32 cellular contexts compared by ENCODE assay signal in the genomic region with DNA sequence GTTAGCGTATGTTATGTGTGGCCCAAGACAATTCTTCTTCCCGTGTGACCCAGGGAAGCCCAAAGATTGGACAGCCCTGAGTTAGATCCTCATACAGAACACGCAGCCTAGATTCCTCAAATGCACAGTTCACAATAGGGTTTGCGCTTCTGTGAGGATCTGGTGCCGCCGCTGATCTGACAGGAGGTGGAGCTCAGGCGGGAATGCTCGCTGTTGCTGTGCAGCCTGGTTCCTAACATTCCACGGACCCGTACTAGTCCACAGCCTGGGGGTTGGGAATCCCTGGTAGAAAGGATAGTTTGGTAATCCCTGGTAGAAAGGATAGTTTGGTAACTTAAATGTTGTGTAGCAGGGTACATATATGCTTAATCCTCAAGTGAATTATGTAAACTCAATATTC.
"Had no signal": no experiment of that assay in that cellular context is flagged by ENCODE, and none has a peak within 500 bp of the region (broad histone marks: within the 10 kb centered on the region; RNA-seq: fewer than 3 reads in every experiment).

No MANE protein-coding gene starts in this region.

- FAIRE-seq: colon had no signal

- H3K36me3 ChIP-seq: adrenal gland, gastrocnemius medialis, WERI-Rb-1 had no signal

- H3K9me3 ChIP-seq: adrenal gland, body of pancreas, esophagus muscularis mucosa, gastrocnemius medialis had no signal

- H3K4me1 ChIP-seq: adrenal gland, esophagus muscularis mucosa, foreskin keratinocyte had no signal

- DNase-seq: activated B cell treated with CpG ODN at 0.5 μM for 24 hours; activated CD4-positive, alpha-beta memory T cell treated with anti-CD3 and anti-CD28 coated beads for 36 hours; activated CD4-positive, alpha-beta T cell treated with anti-CD3 and anti-CD28 coated beads for 36 hours; activated CD4-positive, alpha-beta T cell treated with anti-CD3 and anti-CD28 coated beads, Interleukin-2, amount 10 ng/mL, durations not matched to agents 24 days and 14 days; activated CD4-positive, CD25-positive, alpha-beta regulatory T cell treated with anti-CD3 and anti-CD28 coated beads, Interleukin-2, amount 50 U/mL, for 72 hours; activated CD8-positive, alpha-beta memory T cell treated with anti-CD3 and anti-CD28 coated beads, Interleukin-2, amount 10 ng/mL, durations not matched to agents 7 days and 5 days; activated CD8-positive, alpha-beta memory T cell treated with anti-CD3 and anti-CD28 coated beads, Interleukin-2, amount 50 U/mL, for 4 hours; activated CD8-positive, alpha-beta T cell treated with anti-CD3 and anti-CD28 coated beads, Interleukin-2, amount 10 ng/mL, durations not matched to agents 7 days and 5 days; activated effector memory CD4-positive, alpha-beta T cell treated with anti-CD3 and anti-CD28 coated beads, Interleukin-2, amount 50 U/mL, for 16 hours; activated naive CD4-positive, alpha-beta T cell treated with anti-CD3 and anti-CD28 coated beads for 36 hours; activated naive CD8-positive, alpha-beta T cell treated with anti-CD3 and anti-CD28 coated beads for 36 hours; activated naive CD8-positive, alpha-beta T cell treated with anti-CD3 and anti-CD28 coated beads, Interleukin-2, amount 50 U/mL, for 24 hours; activated T-cell treated with anti-CD3 and anti-CD28 coated beads, Interleukin-2, amount 50 U/mL, for 1 hour; activated T-cell treated with anti-CD3 and anti-CD28 coated beads, Interleukin-2, amount 50 U/mL, for 48 hours; adrenal gland; amygdala; aorta; body of pancreas; caudate nucleus; cortex of kidney; dermis blood vessel endothelial cell; effector CD4-positive, alpha-beta T cell; effector memory CD8-positive, alpha-beta T cell; erythroblast; foreskin keratinocyte; gastrocnemius medialis; glutamatergic neuron; T-cell; T1000; WERI-Rb-1 had no signal

- H3K27me3 ChIP-seq: adrenal gland, body of pancreas, esophagus muscularis mucosa, foreskin keratinocyte, gastrocnemius medialis had no signal

- H3K27ac ChIP-seq: adrenal gland, body of pancreas, esophagus muscularis mucosa, foreskin keratinocyte, gastrocnemius medialis, WERI-Rb-1 had no signal

- H3K4me3 ChIP-seq: adrenal gland, body of pancreas, esophagus muscularis mucosa, gastrocnemius medialis had no signal

- ATAC-seq: activated CD4-positive, alpha-beta T cell treated with anti-CD3 and anti-CD28 coated beads for 36 hours; activated CD8-positive, alpha-beta memory T cell treated with anti-CD3 and anti-CD28 coated beads, Interleukin-2, amount 10 ng/mL, durations not matched to agents 7 days and 5 days; activated CD8-positive, alpha-beta T cell treated with anti-CD3 and anti-CD28 coated beads, Interleukin-2, amount 10 ng/mL, durations not matched to agents 7 days and 5 days; activated naive CD8-positive, alpha-beta T cell treated with anti-CD3 and anti-CD28 coated beads, Interleukin-2, amount 50 U/mL, for 24 hours; body of pancreas; effector memory CD8-positive, alpha-beta T cell; foreskin keratinocyte; gastrocnemius medialis; T-cell had no signal
